In genomic region chr5:136213919-136214493, GRCh38 we compare ENCODE assay signal across 19 cellular contexts. TPM values are rescaled to one million over a fixed set of nuclear protein-coding genes. Genes with fewer than 3 reads are reported as not detected.
DNase-seq lines count a peak whose midpoint lies in the region; ATAC-seq, FAIRE-seq and TF ChIP-seq lines count a peak whose summit lies in the region.
"Had no signal": no experiment of that assay in that cellular context is flagged by ENCODE, and none has a peak within 500 bp of the region (broad histone marks: within the 10 kb centered on the region; RNA-seq: fewer than 3 reads in every experiment).

No MANE protein-coding gene starts in this region.

- H3K27ac ChIP-seq in HepG2 (ENCODE audit: extremely low read length, insufficient read depth, low read length) (no peak overlapping the region), right lobe of liver (no peak overlapping the region)
- no peak overlapping the region for H3K27ac ChIP-seq in effector memory CD4-positive, alpha-beta T cell (ENCODE audit: insufficient read depth, low read length, poor library complexity, severe bottlenecking)

- CTCF ChIA-PET in HepG2 (lab: Yijun Ruan, JAX; ENCODE audit: low intra/inter-chr PET ratio, low total read pairs), result no interaction called here

- H3K4me3 ChIP-seq in HepG2 (replicated peaks in 1 of 3; ENCODE audit: insufficient read depth in 1 of 3, low read depth in 2 of 3, low read length in 3 of 3) (no peak overlapping the region), right lobe of liver (no peak overlapping the region), choroid plexus epithelial cell (ENCODE audit: low read depth, low read length) (no peak overlapping the region)
- H3K4me3 ChIP-seq in effector memory CD4-positive, alpha-beta T cell (ENCODE audit: insufficient read depth, low read depth, low read length, poor library complexity, severe bottlenecking), result no peak overlapping the region
- H3K4me3 ChIP-seq: HAP-1, K562 had no signal

- no peak for FAIRE-seq in HepG2 (lab: Jason Lieb, UNC)
- FAIRE-seq in GM12891 (lab: Jason Lieb, UNC), result no peak
- FAIRE-seq: H1, HTR-8/SVneo, K562 had no signal

- no peaks in the 10 kb centered on the region for H3K79me2 ChIP-seq in HepG2 (ENCODE audit: insufficient read depth, low read length)

- no peak for TF ChIP-seq CTCF in HepG2 (CRISPR knock-in tag; IDR thresholded peaks at IDR 0.05)
- TF ChIP-seq CTCF in right lobe of liver (IDR thresholded peaks at IDR 0.05), result no peak
- no peak for TF ChIP-seq CTCF in choroid plexus epithelial cell (conservative IDR thresholded peaks at IDR 0.05; ENCODE audit: low read depth, low read length)

- no peak for TF ChIP-seq EP300 in HepG2 (IDR thresholded peaks at IDR 0.05; ENCODE audit: low read depth in 2 of 2, low read length in 2 of 2)
- TF ChIP-seq EP300 in HepG2 (CRISPR knock-in tag; IDR thresholded peaks at IDR 0.05; ENCODE audit: borderline replicate concordance), result no peak

- intact Hi-C loops in HepG2 (cut with micrococcal nuclease; ENCODE audit: unreplicated experiment) (no loop called here), right lobe of liver (cut with DNase I) (loop anchor here (5.0 to 10.0 kb wide), 2 partner anchors 329 to 332 kb away; no protein-coding TSS in a partner anchor), sciatic nerve (cut with DNase I) (no loop called here)

- no peak overlapping the region for H2AFZ ChIP-seq in HepG2 (ENCODE audit: low read length)

- H3K4me1 ChIP-seq in HepG2 (ENCODE audit: insufficient read depth, low read length) (no peaks in the 10 kb centered on the region), right lobe of liver (no peaks in the 10 kb centered on the region)
- no peaks in the 10 kb centered on the region for H3K4me1 ChIP-seq in effector memory CD4-positive, alpha-beta T cell (ENCODE audit: control insufficient read depth, insufficient read depth, low read length, poor library complexity, severe bottlenecking)
- H3K4me1 ChIP-seq: HAP-1 had no signal

- H3K27me3 ChIP-seq in HepG2 (ENCODE audit: control insufficient read depth in 1 of 2, insufficient read depth in 2 of 2, low read length in 2 of 2) (peaks cover 0 to 38% of the 10 kb centered on the region in 2 experiments; a peak in 3 of 5 replicates), right lobe of liver (no peaks in the 10 kb centered on the region)
- H3K27me3 ChIP-seq in effector memory CD4-positive, alpha-beta T cell (replicated peaks; ENCODE audit: control insufficient read depth, insufficient read depth, low read length, poor library complexity, severe bottlenecking), result peaks cover 4% of the 10 kb centered on the region

- no TSS peak for BruUV-seq in HepG2 (replicated peaks; lab: Mats Ljungman, UMichigan)

- WGBS in HepG2 (ENCODE audit: low lambda C conversion rate), result 0% methylated on average over 2 of the region's 9 CpGs
- WGBS in right lobe of liver (ENCODE audit: insufficient coverage, low coverage, low lambda C conversion rate, missing lambda C conversion rate), result 35% methylated on average over 4 of the region's 9 CpGs

- peak overlapping the region; percentile 24; the same call in 1 of the 2 replicates for H3K4me2 ChIP-seq in HepG2 (ENCODE audit: low read depth, low read length)

- ATAC-seq in HepG2, result no peak; the same call in 2 of the 3 replicates
- no peak for ATAC-seq in right lobe of liver
- peak; percentile 63 for ATAC-seq in sciatic nerve
- ATAC-seq: CD8-positive, alpha-beta T cell; K562 had no signal

- TF ChIP-seq POLR2A in HepG2 (IDR thresholded peaks at IDR 0.05; ENCODE audit: insufficient read depth in 1 of 2, low read depth in 2 of 2, low read length in 2 of 2), result no peak
- TF ChIP-seq POLR2A in right lobe of liver (IDR thresholded peaks at IDR 0.05), result no peak
- no peak for TF ChIP-seq POLR2A in GM12891 (IDR thresholded peaks at IDR 0.05; ENCODE audit: low read depth, low read length)

- H3K36me3 ChIP-seq in HepG2 (replicated peaks in 1 of 2; ENCODE audit: control insufficient read depth in 1 of 2, insufficient read depth in 2 of 2, low read length in 2 of 2) (no peaks in the 10 kb centered on the region), right lobe of liver (no peaks in the 10 kb centered on the region)
- H3K36me3 ChIP-seq in effector memory CD4-positive, alpha-beta T cell (ENCODE audit: control insufficient read depth, insufficient read depth, low read length), result no peaks in the 10 kb centered on the region
- H3K36me3 ChIP-seq: HAP-1 had no signal

- in situ Hi-C loops in HepG2 (cut with HindIII; ENCODE audit: extremely low pct_ligation_motif_present, low pct_unique_long_range_greater_than_20kb), result loop anchor here (5.0 kb wide), 1 partner anchor 327 kb away; no protein-coding TSS in a partner anchor

- no peak overlapping the region for H3K9ac ChIP-seq in HepG2 (ENCODE audit: insufficient read depth, low read depth, low read length)

- POLR2A ChIA-PET in HepG2 (lab: Yijun Ruan, JAX), result no interaction called here

- DNase-seq in HepG2 (ENCODE audit: low spot score), result no peak
- no peak for DNase-seq in right lobe of liver
- DNase-seq in choroid plexus epithelial cell (ENCODE audit: low read depth), result peak; percentile 48
- DNase-seq in sciatic nerve (ENCODE audit: low spot score), result no peak
- no peak for DNase-seq in GM12891 (ENCODE audit: insufficient read length, low spot score)
- no peak for DNase-seq in effector memory CD4-positive, alpha-beta T cell
- no peak for DNase-seq in HK-2 (ENCODE audit: unreplicated experiment)
- DNase-seq: 8988T; ACHN; CD8-positive, alpha-beta T cell; COR-L47; DND-41; GDM1 had no signal

- no peak for TF ChIP-seq RAD21 in HepG2 (CRISPR knock-in tag; IDR thresholded peaks at IDR 0.05)

- H3K9me3 ChIP-seq in HepG2 (ENCODE audit: low read length) (no peaks in the 10 kb centered on the region), right lobe of liver (no peaks in the 10 kb centered on the region)
- H3K9me3 ChIP-seq in effector memory CD4-positive, alpha-beta T cell (ENCODE audit: control insufficient read depth, low read length), result no peaks in the 10 kb centered on the region
- H3K9me3 ChIP-seq: HAP-1 had no signal

- no peaks in the 10 kb centered on the region for H4K20me1 ChIP-seq in HepG2 (ENCODE audit: insufficient read depth, low read length)

TF ChIP-seq in HepG2, 621 proteins besides CTCF, POLR2A, EP300 and RAD21 (continues in another document):
- peak; percentile 57 for TF ChIP-seq ZNF121 (CRISPR knock-in tag; IDR thresholded peaks at IDR 0.05)
- no peak for TF ChIP-seq SP5 (CRISPR knock-in tag; IDR thresholded peaks at IDR 0.05; ENCODE audit: borderline replicate concordance, low read depth)
- TF ChIP-seq ZNF296 (CRISPR knock-in tag; conservative IDR thresholded peaks at IDR 0.05), result no peak

TF ChIP-seq in GM12891, 5 proteins besides CTCF, POLR2A, EP300 and RAD21:
- TF ChIP-seq POU2F2 (IDR thresholded peaks at IDR 0.05; ENCODE audit: low read depth, low read length) (no peak), PAX5 (IDR thresholded peaks at IDR 0.05; ENCODE audit: insufficient read depth, low read length, severe bottlenecking) (no peak), TAF1 (IDR thresholded peaks at IDR 0.05; ENCODE audit: low read depth, low read length) (no peak), SPI1 (IDR thresholded peaks at IDR 0.05; ENCODE audit: low read depth, low read length) (no peak), POLR2AphosphoS5 (IDR thresholded peaks at IDR 0.05; ENCODE audit: low read depth, low read length) (no peak)

RNA-seq across cellular contexts. Expression of gene SMIM32, which starts 21.0 kb away (rescaled TPM):
- total RNA-seq in HepG2 (2016; rRNA removed; fragmentation: Illumina TruSeq; extraction: Trizol) (0.20 TPM in 1 of 2 replicates, not detected in the other), right lobe of liver (1 to 10 TPM in 1 of 6 experiments, under 1 TPM in 1, not detected in 4; 0.25 to 1.1 TPM), sciatic nerve (not detected)
- total RNA-seq in HepG2 (2016; cell fraction: cytosol; rRNA removed; fragmentation: Illumina TruSeq; extraction: Trizol; ENCODE audit: low read depth), result not detected in 2 replicates
- total RNA-seq in HepG2 (2016; cell fraction: insoluble cytoplasmic fraction; rRNA removed; fragmentation: Illumina TruSeq; extraction: Trizol), result 0.10 and 0.11 TPM in 2 replicates
- total RNA-seq in HepG2 (2016; cell fraction: membrane; rRNA removed; fragmentation: Illumina TruSeq; extraction: Trizol), result 0.10 TPM in 1 of 2 replicates, not detected in the other
- total RNA-seq in HepG2 (2016; cell fraction: nucleus; rRNA removed; fragmentation: Illumina TruSeq; extraction: Trizol), result 0.22 TPM in 1 of 2 replicates, not detected in the other
- 0.05 and 0.15 TPM in 2 replicates for polyA plus RNA-seq in HepG2 (2011; rRNA removed)
- 0.15 TPM in 1 of 2 replicates, not detected in the other for polyA plus RNA-seq in HepG2 (2011; cell fraction: cytosol; rRNA removed)
- not detected in 2 replicates for polyA plus RNA-seq in HepG2 (2011; cell fraction: nucleus; rRNA removed)
- polyA plus RNA-seq in HepG2 (2012), result not detected in 2 replicates
- 0.08 TPM in 1 of 2 replicates, not detected in the other for polyA plus RNA-seq in HepG2 (2016; cell fraction: cytosol; fragmentation: Illumina TruSeq; extraction: Trizol; ENCODE audit: low read depth)
- polyA plus RNA-seq in HepG2 (2016; cell fraction: insoluble cytoplasmic fraction; fragmentation: Illumina TruSeq; extraction: Trizol; ENCODE audit: low read depth), result 0.14 TPM in 1 of 2 replicates, not detected in the other
- polyA plus RNA-seq in HepG2 (2016; cell fraction: membrane; fragmentation: Illumina TruSeq; extraction: Trizol; ENCODE audit: low read depth), result 0.10 TPM in 1 of 2 replicates, not detected in the other
- polyA plus RNA-seq in HepG2 (2016; cell fraction: nucleus; fragmentation: Illumina TruSeq; extraction: Trizol; ENCODE audit: insufficient read depth, low read depth), result 0.28 TPM in 1 of 2 replicates, not detected in the other
- 0.30 TPM in 1 of 2 replicates, not detected in the other for polyA minus RNA-seq in HepG2 (2011; rRNA and poly(A)+ RNA removed; ENCODE audit: low replicate concordance)
- not detected in 2 replicates for polyA minus RNA-seq in HepG2 (2011; cell fraction: cytosol; rRNA and poly(A)+ RNA removed)
- polyA minus RNA-seq in HepG2 (2011; cell fraction: nucleus; rRNA and poly(A)+ RNA removed), result not detected in 2 replicates
- not detected for polyA plus RNA-seq in GM12891 (2012; ENCODE audit: low read depth, missing spikeins)
- total RNA-seq: CD8-positive, alpha-beta T cell; K562 had no signal
- polyA plus RNA-seq: BJ, CD14-positive monocyte, K562 had no signal

Comparison
In these comparisons a context has a peak if more than half of its experiments do, and no peak if none do; other contexts are left out.
1. intact Hi-C loops: an anchor here in right lobe of liver (5.0 to 10.0 kb wide); none called in HepG2 and sciatic nerve.